In the genomic region with DNA sequence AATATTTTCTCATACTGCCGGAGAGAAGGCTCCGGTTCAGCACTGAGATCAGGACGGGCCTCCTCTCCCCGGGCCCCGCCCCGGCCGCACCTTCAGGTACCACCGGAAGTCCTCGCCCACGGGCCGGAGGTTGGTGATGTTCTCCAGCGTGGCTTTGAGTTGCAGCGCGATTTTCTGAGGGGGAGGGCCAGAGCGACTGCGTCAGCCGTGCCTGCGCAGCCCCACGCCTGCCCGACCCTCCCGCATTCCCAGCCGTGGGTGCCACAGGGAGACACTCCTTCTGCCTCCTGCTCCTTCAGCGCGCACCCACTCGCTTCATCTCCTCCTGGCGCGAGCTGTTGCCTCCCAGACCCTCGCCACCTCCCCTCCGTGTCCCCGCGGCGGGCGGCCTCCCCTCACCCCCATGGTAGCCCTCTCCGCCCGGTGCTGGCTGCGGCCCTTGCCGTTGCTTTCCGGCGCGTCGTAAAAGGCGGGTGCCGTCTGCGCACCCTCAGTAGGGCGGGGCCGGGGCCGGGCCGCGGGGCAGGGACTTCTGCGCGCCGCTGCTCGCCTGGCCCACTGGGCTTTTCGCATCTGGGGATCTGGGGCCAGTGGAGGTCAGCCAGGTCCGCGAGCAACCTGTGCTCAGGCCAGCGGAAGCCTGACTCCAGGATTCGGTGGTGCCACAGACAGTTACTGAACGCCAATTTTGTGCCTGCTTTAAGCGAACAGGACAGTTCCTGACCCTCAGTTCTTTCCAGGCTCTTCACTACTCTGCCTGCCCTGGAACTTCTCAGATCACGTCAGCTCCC, we compare ENCODE assay signal across 8 cellular contexts. TPM values are rescaled to one million over a fixed set of nuclear protein-coding genes. Genes with fewer than 3 reads are reported as not detected.
A peak's percentile ranks its signal among the peaks of the same experiment; 100 is the strongest.
DNase-seq lines count a peak whose midpoint lies in the region; ATAC-seq and TF ChIP-seq lines count a peak whose summit lies in the region.

Gene CZIB, minus strand, starts transcription at position 464 of the 791 bp plus-strand sequence. Its CDS starts 59 bp downstream, at position 405.

- H3K27ac ChIP-seq in ascending aorta: peak within 1 kb of the TSS; percentile 91 to 98
- peak within 1 kb of the TSS; percentile 89 for H3K27ac ChIP-seq in right cardiac atrium (ENCODE audit: low read length)
- H3K27ac ChIP-seq in vagina: peak within 1 kb of the TSS; percentile 91

- DNase-seq in NCI-H187 (lab: John Stamatoyannopoulos, UW) (peak; percentile 91 to 92), ascending aorta (ENCODE audit: low spot score in 2 of 2) (peak; percentile 65 to 96), right cardiac atrium (peak; percentile 97 to 99 (median 98)), putamen (ENCODE audit: low spot score) (peak; percentile 89), vagina (ENCODE audit: extremely low spot score in 2 of 2) (no peak)

- intact Hi-C loops in T-helper 2 cell treated with Interferon-gamma antibody and Interleukin-4, amounts not matched to agents 100 ng/mL and 5 ng/mL, for 36 hours (cut with micrococcal nuclease): loop anchor here (1.0 to 5.0 kb wide), 4 partner anchors 18 to 493 kb away; partner anchors contain the start of genes CPT2, MAGOH and ZYG11B
- intact Hi-C loops in ascending aorta (cut with DNase I): loop anchor here (1.0 to 10.0 kb wide), 4 partner anchors 18 to 1544 kb away; partner anchors contain the start of genes CPT2, MAGOH and PARS2
- intact Hi-C loops in right cardiac atrium (cut with DNase I): no loop called here
- intact Hi-C loops in vagina (cut with DNase I): no loop called here

- peak in 1 of 2 donors; percentile 91 for TF ChIP-seq POLR2A in vagina (IDR thresholded peaks at IDR 0.05)

- ATAC-seq in GM18498 (IDR thresholded peaks at IDR 0.05; ENCODE audit: unreplicated experiment) (peak; percentile 93), HG02938 (IDR thresholded peaks at IDR 0.05; ENCODE audit: unreplicated experiment) (peak; percentile 97), right cardiac atrium (peak; percentile 98)

- no peaks in the 10 kb centered on the region for H3K27me3 ChIP-seq in ascending aorta
- H3K27me3 ChIP-seq in right cardiac atrium (ENCODE audit: control insufficient read depth, insufficient read depth): no peaks in the 10 kb centered on the region
- no peaks in the 10 kb centered on the region for H3K27me3 ChIP-seq in vagina

- no peaks in the 10 kb centered on the region for H3K9me3 ChIP-seq in ascending aorta
- no peaks in the 10 kb centered on the region for H3K9me3 ChIP-seq in right cardiac atrium (ENCODE audit: control insufficient read depth, low read length)
- H3K9me3 ChIP-seq in vagina: no peaks in the 10 kb centered on the region

- WGBS in right cardiac atrium: under 1% methylated on average over 61 of the region's 61 CpGs

- H3K4me3 ChIP-seq in ascending aorta (peak within 1 kb of the TSS; percentile 72 to 88), right cardiac atrium (ENCODE audit: low read length) (peak within 1 kb of the TSS; percentile 44), vagina (peak within 1 kb of the TSS; percentile 75 to 76)

- H3K4me1 ChIP-seq in ascending aorta (peaks cover 3 to 12% of the 10 kb centered on the region in 2 donors), right cardiac atrium (ENCODE audit: control insufficient read depth, insufficient read depth, low read length) (peaks cover 2% of the 10 kb centered on the region), vagina (peaks cover 17% of the 10 kb centered on the region)

- no peak for TF ChIP-seq CTCF in ascending aorta (IDR thresholded peaks at IDR 0.05)
- peak in 1 of 3 experiments; percentile 17 for TF ChIP-seq CTCF in vagina (IDR thresholded peaks at IDR 0.05)

- H3K36me3 ChIP-seq in ascending aorta: peaks cover 3 to 12% of the 10 kb centered on the region in 2 donors
- H3K36me3 ChIP-seq in vagina: peaks cover 0 to 4% of the 10 kb centered on the region in 2 donors

RNA-seq across cellular contexts. Expression of gene CZIB, which starts in this region (rescaled TPM):
- total RNA-seq in T-helper 2 cell treated with Interferon-gamma antibody and Interleukin-4, amounts not matched to agents 100 ng/mL and 5 ng/mL, for 36 hours: 45.2 and 47.3 TPM in 2 replicates
- total RNA-seq in ascending aorta (28.9 TPM), right cardiac atrium (10 to 100 TPM; 44.7 to 57.0 (median 49.3) TPM), vagina (50.6 TPM)
- polyA plus RNA-seq in right cardiac atrium: 63.4 TPM

Comparison
In these comparisons a context has a peak if more than half of its experiments do, and no peak if none do; other contexts are left out.
1. DNase-seq: peak in NCI-H187 (2 of 2), ascending aorta (2 of 2), right cardiac atrium (3 of 3) and putamen (single experiment); none in vagina (0 of 2).
2. intact Hi-C loops: an anchor here in T-helper 2 cell treated with Interferon-gamma antibody and Interleukin-4, amounts not matched to agents 100 ng/mL and 5 ng/mL, for 36 hours (1.0 to 5.0 kb wide) and ascending aorta (1.0 to 10.0 kb wide); none called in right cardiac atrium and vagina.
3. Peak in every context shown above with its lines, with median percentiles within 50 percentile points of each other: ATAC-seq, H3K27ac ChIP-seq and H3K4me3 ChIP-seq.